ENCODE assay signal across 27 cellular contexts in the genomic region with DNA sequence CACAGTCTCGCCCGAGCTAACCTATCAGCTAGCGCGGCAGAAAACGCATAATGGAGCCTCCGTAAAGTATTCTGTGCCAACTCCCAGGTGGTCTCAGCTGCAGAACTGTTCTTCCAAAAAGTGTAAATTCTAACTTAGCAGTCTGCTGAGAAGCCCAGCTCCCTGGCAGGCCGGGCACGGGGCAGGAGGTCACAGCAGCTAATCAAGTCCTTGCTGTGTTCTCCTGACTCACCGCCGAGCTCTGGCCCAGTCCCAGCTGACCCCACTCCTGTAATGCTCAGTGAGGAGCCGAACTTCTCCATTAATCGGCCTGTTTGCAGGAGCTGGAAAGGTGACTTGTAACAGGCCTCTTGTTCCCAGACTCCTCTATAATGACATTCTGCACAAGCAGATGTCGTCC.
"Had no signal": no experiment of that assay in that cellular context is flagged by ENCODE, and none has a peak within 500 bp of the region (broad histone marks: within the 10 kb centered on the region; RNA-seq: fewer than 3 reads in every experiment).

No MANE protein-coding gene starts in this region.

- H3K36me3 Mint-ChIP-seq: natural killer cell had no signal

- H3K27me3 ChIP-seq: dorsolateral prefrontal cortex, foreskin keratinocyte, gastroesophageal sphincter, heart left ventricle, hepatocyte, neutrophil, right lobe of liver, suprapubic skin, vagina had no signal

- H3K4me1 Mint-ChIP-seq: memory B cell; natural killer cell; stimulated activated naive CD8-positive, alpha-beta T cell treated with anti-CD3 and anti-CD28 coated beads, Interleukin-15, amount 100 ng/mL, for 72 hours had no signal

- DNase-seq: dorsolateral prefrontal cortex; effector CD4-positive, alpha-beta T cell; endodermal cell; foreskin keratinocyte; heart left ventricle; left ventricle myocardium superior; lower lobe of right lung; natural killer cell; right lobe of liver; small intestine; stimulated activated CD4-positive, alpha-beta T cell treated with anti-CD3 and anti-CD28 coated beads, Interleukin-12 subunit alpha, Interleukin-12 subunit beta, amount 100 ng/mL, for 4 hours; stimulated activated CD4-positive, alpha-beta T cell treated with anti-CD3 and anti-CD28 coated beads, Interleukin-1b, Interleukin-23, amount 100 ng/mL, for 48 hours; stimulated activated CD4-positive, alpha-beta T cell treated with anti-CD3 and anti-CD28 coated beads, Interleukin-4, amount 100 ng/mL, for 1 hour; stimulated activated CD8-positive, alpha-beta memory T cell treated with anti-CD3 and anti-CD28 coated beads, Interleukin-4, amount 100 ng/mL, for 48 hours; stimulated activated naive CD4-positive, alpha-beta T cell; stimulated activated naive CD8-positive, alpha-beta T cell treated with anti-CD3 and anti-CD28 coated beads, Interleukin-15, amount 100 ng/mL, for 72 hours; trophoblast cell had no signal

- H3K9ac ChIP-seq: parathyroid adenoma had no signal

- H3K36me3 ChIP-seq: lower lobe of right lung, neutrophil, right lobe of liver, suprapubic skin, vagina had no signal

- H3K79me2 ChIP-seq: hepatocyte, parathyroid adenoma had no signal

- H3K27ac ChIP-seq: dorsolateral prefrontal cortex, epithelial cell of prostate, foreskin keratinocyte, gastroesophageal sphincter, heart left ventricle, hepatocyte, lower lobe of right lung, neutrophil, parathyroid adenoma, right lobe of liver, suprapubic skin, vagina had no signal

- H3K4me1 ChIP-seq: foreskin keratinocyte, gastroesophageal sphincter, heart left ventricle, lower lobe of right lung, parathyroid adenoma, right lobe of liver, suprapubic skin, vagina had no signal

- H3K9me3 ChIP-seq: neutrophil, right lobe of liver, suprapubic skin had no signal

- H3K27me3 Mint-ChIP-seq: memory B cell; stimulated activated naive CD8-positive, alpha-beta T cell treated with anti-CD3 and anti-CD28 coated beads, Interleukin-15, amount 100 ng/mL, for 72 hours had no signal

- H3K27ac Mint-ChIP-seq: endodermal cell, memory B cell, natural killer cell had no signal

- H3K4me3 Mint-ChIP-seq: endodermal cell; memory B cell; natural killer cell; neural crest cell; stimulated activated naive CD8-positive, alpha-beta T cell treated with anti-CD3 and anti-CD28 coated beads, Interleukin-15, amount 100 ng/mL, for 72 hours had no signal

- H3K4me2 ChIP-seq: hepatocyte had no signal

- ATAC-seq: esophagus mucosa; foreskin keratinocyte; gastroesophageal sphincter; heart left ventricle; left ventricle myocardium superior; lower lobe of right lung; natural killer cell; right lobe of liver; stimulated activated naive CD8-positive, alpha-beta T cell treated with anti-CD3 and anti-CD28 coated beads, Interleukin-15, amount 100 ng/mL, for 72 hours had no signal

- H3K4me3 ChIP-seq: dorsolateral prefrontal cortex, gastroesophageal sphincter, heart left ventricle, hepatocyte, lower lobe of right lung, right lobe of liver, suprapubic skin, vagina had no signal

- H2AFZ ChIP-seq: hepatocyte, parathyroid adenoma had no signal
